12 cellular contexts compared by ENCODE assay signal in the genomic region with DNA sequence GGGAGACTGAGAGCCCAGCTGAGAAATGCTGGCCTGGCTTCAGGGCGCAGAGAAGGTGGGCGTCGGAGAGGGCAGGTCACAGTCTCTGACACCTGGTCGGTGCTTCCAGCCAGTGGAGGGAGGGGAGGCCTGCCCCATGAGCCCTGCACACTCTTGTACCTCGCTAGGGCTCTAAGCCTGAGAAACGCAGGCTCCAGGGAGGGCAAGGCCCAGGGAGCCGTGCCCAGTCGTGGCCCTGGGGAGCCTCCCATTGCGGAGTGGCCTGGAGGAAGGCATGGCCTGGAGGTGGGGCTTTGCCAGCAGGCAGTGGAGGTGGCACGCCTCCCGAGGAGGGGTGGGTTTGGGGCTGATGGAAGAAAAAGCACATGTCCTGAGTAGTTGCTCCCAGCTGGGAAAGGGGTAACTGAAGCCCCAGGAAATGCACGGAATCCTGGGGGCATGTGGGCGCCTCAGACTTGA. TPM values are rescaled to one million over a fixed set of nuclear protein-coding genes. Genes with fewer than 3 reads are reported as not detected.
DNase-seq lines count a peak whose midpoint lies in the region; ATAC-seq and TF ChIP-seq lines count a peak whose summit lies in the region.
"Had no signal": no experiment of that assay in that cellular context is flagged by ENCODE, and none has a peak within 500 bp of the region (broad histone marks: within the 10 kb centered on the region; RNA-seq: fewer than 3 reads in every experiment).

No MANE protein-coding gene starts in this region.

- no peak for TF ChIP-seq EP300 in sigmoid colon (IDR thresholded peaks at IDR 0.05)

- H3K4me1 ChIP-seq in breast epithelium = peaks cover 0 to 8% of the 10 kb centered on the region in 2 donors
- H3K4me1 ChIP-seq in sigmoid colon = peaks cover 0 to 9% (median 1%) of the 10 kb centered on the region in 4 donors
- H3K4me1 ChIP-seq in A673 (ENCODE audit: insufficient read depth, low read length, poor library complexity, severe bottlenecking) = no peaks in the 10 kb centered on the region
- H3K4me1 ChIP-seq: psoas muscle had no signal

- peak overlapping the region; percentile 47 to 78 for H3K27ac ChIP-seq in breast epithelium
- H3K27ac ChIP-seq in sigmoid colon = no peak overlapping the region
- no peak overlapping the region for H3K27ac ChIP-seq in A673 (ENCODE audit: low read depth, low read length, poor library complexity, severe bottlenecking)
- H3K27ac ChIP-seq: heart right ventricle, psoas muscle had no signal

- WGBS in sigmoid colon, 2 donors = 46 to 70% methylated on average over 13 of the region's 13 CpGs

- H3K9me3 ChIP-seq in breast epithelium (no peaks in the 10 kb centered on the region), sigmoid colon (no peaks in the 10 kb centered on the region), A673 (ENCODE audit: low read depth, low read length, poor library complexity, severe bottlenecking) (no peaks in the 10 kb centered on the region)
- H3K9me3 ChIP-seq: heart right ventricle, psoas muscle had no signal

- intact Hi-C loops in breast epithelium (cut with DNase I; ENCODE audit: low total_unique reads) (no loop called here), sigmoid colon (cut with DNase I) (no loop called here), A673 (cut with micrococcal nuclease; ENCODE audit: unreplicated experiment) (no loop called here)

- H3K36me3 ChIP-seq in breast epithelium (no peaks in the 10 kb centered on the region), sigmoid colon (no peaks in the 10 kb centered on the region), A673 (ENCODE audit: insufficient read depth, low read length, poor library complexity, severe bottlenecking) (no peaks in the 10 kb centered on the region)

- H3K4me3 ChIP-seq in breast epithelium (peak overlapping the region in 2 of 3 donors; percentile 49 to 65), sigmoid colon (no peak overlapping the region), A673 (ENCODE audit: low read depth, low read length, poor library complexity, severe bottlenecking) (no peak overlapping the region)
- H3K4me3 ChIP-seq: psoas muscle had no signal

- ATAC-seq in GM21526 (IDR thresholded peaks at IDR 0.05; ENCODE audit: low FRiP score, unreplicated experiment) = no peak

- DNase-seq in GM13976 (ENCODE audit: low spot score) (peak; percentile 32), breast epithelium (ENCODE audit: low spot score in 2 of 2) (peak in 1 of 2 donors; percentile 18), iPS-NIHi11 (ENCODE audit: low spot score) (peak; percentile 20), sigmoid colon (peak; percentile 53), NCI-H128 (lab: John Stamatoyannopoulos, UW; ENCODE audit: unreplicated experiment) (no peak), A673 (ENCODE audit: low spot score) (no peak)
- DNase-seq: amniotic stem cell, heart right ventricle, kidney glomerular epithelial cell, NCI-H1694 treated with DMSO at 0.1 percent for 48 hours had no signal

- BruUV-seq in A673 (replicated peaks; lab: Mats Ljungman, UMichigan) = no TSS peak

- CTCF ChIA-PET in A673 (lab: Charles Lee) = no interaction called here

- TF ChIP-seq POLR2A in breast epithelium (IDR thresholded peaks at IDR 0.05) (no peak), sigmoid colon (IDR thresholded peaks at IDR 0.05) (no peak)

- H3K27me3 ChIP-seq in breast epithelium (no peaks in the 10 kb centered on the region), sigmoid colon (peaks cover 4 to 35% (median 21%) of the 10 kb centered on the region in 3 donors), A673 (replicated peaks; ENCODE audit: insufficient read depth, low read depth, low read length, poor library complexity) (no peaks in the 10 kb centered on the region)

- POLR2A ChIA-PET in A673 (lab: Charles Lee; ENCODE audit: low non-redundant PET) = no interaction called here

- TF ChIP-seq CTCF in GM13976 (IDR thresholded peaks at IDR 0.05; ENCODE audit: borderline replicate concordance, control extremely low read depth, extremely low read depth, insufficient read depth, missing control alignments) (no peak), breast epithelium (IDR thresholded peaks at IDR 0.05) (no peak), sigmoid colon (IDR thresholded peaks at IDR 0.05) (no peak), A673 (conservative IDR thresholded peaks at IDR 0.05; ENCODE audit: low read depth, low read length) (no peak)

- in situ Hi-C loops in GM13976 (cut with MboI; ENCODE audit: low sequenced_read_pairs, unreplicated experiment) = no loop called here

RNA-seq across cellular contexts. Expression of a gene that starts 39.0 kb away (rescaled TPM):
- total RNA-seq in breast epithelium (10 to 100 TPM; 35.7 to 54.6 (median 50.2) TPM), sigmoid colon (10 to 100 TPM; 18.9 to 47.9 (median 33.2) TPM), A673 (2021) (39.4 and 39.8 TPM in 2 replicates)
- 10 to 100 TPM; 27.0 to 40.2 (median 29.1) TPM for polyA plus RNA-seq in sigmoid colon

Comparison
In these comparisons a context has a peak if more than half of its experiments do, and no peak if none do; other contexts are left out.
1. DNase-seq: peak in GM13976 (single experiment), iPS-NIHi11 (single experiment) and sigmoid colon (single experiment); none in NCI-H128 (single experiment) and A673 (single experiment).
2. H3K27ac ChIP-seq: peak in breast epithelium (2 of 2); none in sigmoid colon (0 of 4) and A673 (single experiment).
3. H3K4me3 ChIP-seq: peak in breast epithelium (2 of 3); none in sigmoid colon (0 of 4) and A673 (single experiment).